8 cellular contexts compared by ENCODE assay signal in genomic region chrX:68832101-68832416, GRCh38. TPM values are rescaled to one million over a fixed set of nuclear protein-coding genes. Genes with fewer than 3 reads are reported as not detected.
DNase-seq lines count a peak whose midpoint lies in the region; ATAC-seq and TF ChIP-seq lines count a peak whose summit lies in the region.

No MANE protein-coding gene starts in this region.

- H3K36me3 Mint-ChIP-seq in effector memory CD8-positive, alpha-beta T cell (ENCODE audit: insufficient read depth) = peaks cover 5% of the 10 kb centered on the region

- peak overlapping the region in 1 of 2 donors; percentile 7 for H3K4me3 ChIP-seq in testis

- H3K36me3 ChIP-seq in testis (ENCODE audit: low read depth, missing control alignments) = no peaks in the 10 kb centered on the region

- H3K9me3 Mint-ChIP-seq in effector memory CD8-positive, alpha-beta T cell = no peaks in the 10 kb centered on the region

- DNase-seq in SW480 (ENCODE audit: low spot score) = peak; percentile 51
- no peak for DNase-seq in effector memory CD8-positive, alpha-beta T cell
- DNase-seq in mesenteric fat pad (ENCODE audit: low spot score) = peak; percentile 84
- DNase-seq in testis = peak; percentile 64
- no peak for DNase-seq in NK-92 treated with Interleukin-12 subunit alpha and Interleukin-12 subunit beta, amount 100 ng/mL, for 24 hours (lab: John Stamatoyannopoulos, UW)

- 19% methylated on average over 11 of the region's 11 CpGs for WGBS in testis, 2 donors

- no peak for TF ChIP-seq POLR2A in testis (IDR thresholded peaks at IDR 0.05)

- H3K4me1 ChIP-seq in testis = no peaks in the 10 kb centered on the region

- TF ChIP-seq CTCF in testis (IDR thresholded peaks at IDR 0.05) = no peak

- H3K27me3 Mint-ChIP-seq in effector memory CD8-positive, alpha-beta T cell = no peaks in the 10 kb centered on the region

- intact Hi-C loops in testis (cut with DNase I; ENCODE audit: low total_unique reads) = no loop called here

- H3K27ac ChIP-seq in testis = no peak overlapping the region

- peak overlapping the region in 1 of 2 donors; percentile 23 for H3K27ac Mint-ChIP-seq in effector memory CD8-positive, alpha-beta T cell

- peaks cover 17 to 19% of the 10 kb centered on the region in 2 donors for H3K4me1 Mint-ChIP-seq in effector memory CD8-positive, alpha-beta T cell (ENCODE audit: low read depth in 2 of 2)

- no peaks in the 10 kb centered on the region for H3K27me3 ChIP-seq in testis

- ATAC-seq in GM18519 (IDR thresholded peaks at IDR 0.05; ENCODE audit: low FRiP score, unreplicated experiment) (peak; percentile 64), HG03175 (IDR thresholded peaks at IDR 0.05; ENCODE audit: unreplicated experiment) (peak; percentile 31), GM19324 (IDR thresholded peaks at IDR 0.05; ENCODE audit: low FRiP score, unreplicated experiment) (no peak)
- no peak for ATAC-seq in effector memory CD8-positive, alpha-beta T cell (replicated peaks)

- H3K9me3 ChIP-seq in testis = no peaks in the 10 kb centered on the region

- H3K4me3 Mint-ChIP-seq in effector memory CD8-positive, alpha-beta T cell = peak overlapping the region; percentile 92 to 93

RNA-seq across cellular contexts. Expression of gene EFNB1, which starts 3.2 kb away (rescaled TPM):
- total RNA-seq in mesenteric fat pad = 78.9 TPM
- total RNA-seq in testis = 10 to 100 TPM; 14.6 to 29.4 TPM
- polyA plus RNA-seq in testis (ENCODE audit: insufficient read depth, low read depth, low replicate concordance) = 21.1 TPM

Comparison
In these comparisons a context has a peak if more than half of its experiments do, and no peak if none do; other contexts are left out.
1. ATAC-seq: peak in GM18519 (single experiment) and HG03175 (single experiment); none in effector memory CD8-positive, alpha-beta T cell (single experiment) and GM19324 (single experiment).
2. DNase-seq: peak in SW480 (single experiment), mesenteric fat pad (single experiment) and testis (single experiment); none in effector memory CD8-positive, alpha-beta T cell (0 of 3) and NK-92 treated with Interleukin-12 subunit alpha and Interleukin-12 subunit beta, amount 100 ng/mL, for 24 hours (single experiment).